29 cellular contexts compared by ENCODE assay signal in the genomic region with DNA sequence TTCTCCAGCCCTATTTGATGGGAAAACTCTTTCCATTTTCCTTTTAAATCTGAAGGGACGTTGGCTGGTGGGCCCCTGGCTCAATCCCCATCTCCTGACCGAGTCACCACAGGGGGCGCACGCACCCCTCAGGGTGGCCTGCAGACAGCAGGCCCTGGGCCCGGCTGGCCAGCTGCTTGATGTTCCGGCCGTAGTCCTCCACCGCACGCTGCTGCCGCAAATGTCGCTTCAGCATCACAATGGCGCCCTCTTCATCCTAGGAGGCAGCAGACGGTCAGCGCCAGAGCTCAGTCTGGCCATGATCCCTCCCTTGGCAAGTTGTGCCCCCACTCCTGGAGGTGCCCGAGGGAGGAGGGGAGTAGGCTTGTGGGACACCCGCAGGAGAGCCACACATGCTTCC.
"Had no signal": no experiment of that assay in that cellular context is flagged by ENCODE, and none has a peak within 500 bp of the region (broad histone marks: within the 10 kb centered on the region; RNA-seq: fewer than 3 reads in every experiment).

No MANE protein-coding gene starts in this region.

- H3K4me3 ChIP-seq: adrenal gland, body of pancreas, breast epithelium, PC-9, SJCRH30, SK-N-MC had no signal

- H3K36me3 ChIP-seq: adrenal gland, breast epithelium, SJCRH30 had no signal

- H3K9me3 Mint-ChIP-seq: activated CD4-positive, alpha-beta T cell treated with anti-CD3 and anti-CD28 coated beads, Interleukin-2, amount 10 ng/mL, durations not matched to agents 7 days and 5 days; activated naive CD4-positive, alpha-beta T cell treated with anti-CD3 and anti-CD28 coated beads, Interleukin-2, amount 50 U/mL, for 24 hours; activated T-cell treated with anti-CD3 and anti-CD28 coated beads, Interleukin-2, amount 50 U/mL, for 24 hours; activated T-helper 2 cell treated with anti-CD3 and anti-CD28 coated beads, Interferon-gamma antibody, Interleukin-2, Interleukin-4, amounts not matched to agents 10 μg/mL and 5 μg/mL and 100 μg/mL, durations not matched to agents 14 hours and 24 hours and 36 hours; T-helper 1 cell treated with Interleukin-12 subunit alpha and Interleukin-12 subunit beta and Interleukin-4 antibody, amounts not matched to agents 30 μg/mL and 1 μg/mL, for 36 hours; T-helper 2 cell treated with Interferon-gamma antibody and Interleukin-4, amounts not matched to agents 5 μg/mL and 100 μg/mL, for 36 hours had no signal

- H3K36me3 Mint-ChIP-seq: activated naive CD4-positive, alpha-beta T cell treated with anti-CD3 and anti-CD28 coated beads, Interleukin-2, amount 50 U/mL, for 24 hours had no signal

- ATAC-seq: activated CD4-positive, alpha-beta T cell treated with anti-CD3 and anti-CD28 coated beads for 36 hours; activated CD8-positive, alpha-beta T cell treated with anti-CD3 and anti-CD28 coated beads, Interleukin-2, amount 10 ng/mL, durations not matched to agents 7 days and 5 days; body of pancreas had no signal

- H3K27ac Mint-ChIP-seq: activated CD4-positive, alpha-beta T cell treated with anti-CD3 and anti-CD28 coated beads for 36 hours; activated CD4-positive, alpha-beta T cell treated with anti-CD3 and anti-CD28 coated beads, Interleukin-2, amount 10 ng/mL, durations not matched to agents 7 days and 5 days; activated CD8-positive, alpha-beta T cell treated with anti-CD3 and anti-CD28 coated beads, Interleukin-2, amount 10 ng/mL, durations not matched to agents 7 days and 5 days; activated naive CD4-positive, alpha-beta T cell treated with anti-CD3 and anti-CD28 coated beads, Interleukin-2, amount 50 U/mL, for 24 hours; activated T-cell treated with anti-CD3 and anti-CD28 coated beads, Interleukin-2, amount 50 U/mL, for 24 hours; activated T-helper 2 cell treated with anti-CD3 and anti-CD28 coated beads, Interferon-gamma antibody, Interleukin-2, Interleukin-4, amounts not matched to agents 10 μg/mL and 5 μg/mL and 100 μg/mL, durations not matched to agents 14 hours and 24 hours and 36 hours; T-helper 1 cell treated with Interleukin-12 subunit alpha and Interleukin-12 subunit beta and Interleukin-4 antibody, amounts not matched to agents 30 μg/mL and 1 μg/mL, for 36 hours; T-helper 2 cell treated with Interferon-gamma antibody and Interleukin-4, amounts not matched to agents 5 μg/mL and 100 μg/mL, for 36 hours had no signal

- H3K27me3 ChIP-seq: adrenal gland, body of pancreas, breast epithelium, SJCRH30 had no signal

- DNase-seq: activated CD4-positive, alpha-beta T cell treated with anti-CD3 and anti-CD28 coated beads for 36 hours; activated CD4-positive, alpha-beta T cell treated with anti-CD3 and anti-CD28 coated beads, Interleukin-2, amount 10 ng/mL, durations not matched to agents 7 days and 5 days; activated CD4-positive, alpha-beta T cell treated with anti-CD3 and anti-CD28 coated beads, Interleukin-2, amount 50 U/mL, for 48 hours; activated CD8-positive, alpha-beta T cell treated with anti-CD3 and anti-CD28 coated beads, Interleukin-2, amount 10 ng/mL, durations not matched to agents 7 days and 5 days; activated gamma-delta T cell; activated naive CD4-positive, alpha-beta T cell treated with Interleukin-2 at 50 U/mL for 16 hours; activated T-cell treated with anti-CD3 and anti-CD28 coated beads, Interleukin-2, amount 50 U/mL, for 24 hours; adrenal gland; body of pancreas; caudate nucleus; MM.1S; MV-4-11; NCI-H1092; NCI-H1436 treated with DMSO at 0.1 percent for 48 hours; NCI-H1694 treated with DMSO at 0.1 percent for 48 hours; NCI-H2029; NCI-H345; NCI-H524 treated with DMSO at 0.1 percent for 48 hours; PC-9; SHP77; SJCRH30 had no signal

- H3K4me1 ChIP-seq: breast epithelium, SJCRH30 had no signal

- H3K27ac ChIP-seq: adrenal gland, body of pancreas, breast epithelium, KMS-11, PC-9, RWPE1, SJCRH30, SK-N-MC had no signal

- H3K9me3 ChIP-seq: adrenal gland, body of pancreas, breast epithelium, SJCRH30 had no signal
